In genomic region chr20:31711416-31712111, GRCh38 we compare ENCODE assay signal across 8 cellular contexts. TPM values are rescaled to one million over a fixed set of nuclear protein-coding genes. Genes with fewer than 3 reads are reported as not detected.
A peak's percentile ranks its signal among the peaks of the same experiment; 100 is the strongest.
DNase-seq lines count a peak whose midpoint lies in the region; TF ChIP-seq lines count a peak whose summit lies in the region.

No MANE protein-coding gene starts in this region.

- no peaks in the 10 kb centered on the region for H3K27me3 Mint-ChIP-seq in CD8-positive, alpha-beta memory T cell

- no peak overlapping the region for H4K12ac ChIP-seq in trophoblast cell (ENCODE audit: low read depth, low read length)

- intact Hi-C loops in dorsolateral prefrontal cortex (cut with DNase I) (loop anchor here in 1 of 2 donors (2.0 kb wide), 1 partner anchor 41 kb away; no protein-coding TSS in a partner anchor), lower leg skin (cut with DNase I; ENCODE audit: low total_unique reads) (no loop called here)

- TF ChIP-seq POLR2A in lower leg skin (IDR thresholded peaks at IDR 0.05), result no peak

- peak overlapping the region in 2 of 7 donors; percentile 24 to 67 for H3K4me3 Mint-ChIP-seq in CD8-positive, alpha-beta memory T cell

- peak overlapping the region; percentile 3 for H4K8ac ChIP-seq in trophoblast cell (ENCODE audit: low read depth, low read length)

- no peak overlapping the region for H2AFZ ChIP-seq in trophoblast cell (ENCODE audit: insufficient read depth, low read length, poor library complexity)

- no peaks in the 10 kb centered on the region for H3K9me3 ChIP-seq in CD8-positive, alpha-beta memory T cell (ENCODE audit: low read length)
- no peaks in the 10 kb centered on the region for H3K9me3 ChIP-seq in trophoblast cell (ENCODE audit: insufficient read depth, low read depth, low read length)

- H3K27ac ChIP-seq in CD8-positive, alpha-beta memory T cell (ENCODE audit: low read depth, low read length), result no peak overlapping the region
- H3K27ac ChIP-seq in dorsolateral prefrontal cortex, result peak overlapping the region; percentile 71 to 100 (median 99)
- no peak overlapping the region for H3K27ac ChIP-seq in trophoblast cell (ENCODE audit: low read depth, low read length)

- TF ChIP-seq CTCF in dorsolateral prefrontal cortex (IDR thresholded peaks at IDR 0.05 in 54 of 56, conservative IDR thresholded peaks at IDR 0.05 in 2 of 56; ENCODE audit: low read depth in 1 of 56, partially characterized antibody in 56 of 56) (no peak), lower leg skin (IDR thresholded peaks at IDR 0.05) (no peak)

- peaks cover 6% of the 10 kb centered on the region for H3K79me2 ChIP-seq in trophoblast cell (ENCODE audit: control insufficient read depth, insufficient read depth, low read length, poor library complexity)

- peak overlapping the region; percentile 76 for H4K91ac ChIP-seq in trophoblast cell (ENCODE audit: low read depth, low read length)

- H2BK12ac ChIP-seq in trophoblast cell (ENCODE audit: low read length), result peak overlapping the region; percentile 37

- H3K23ac ChIP-seq in trophoblast cell (ENCODE audit: low read length), result no peak overlapping the region

- H3K4me3 ChIP-seq in CD8-positive, alpha-beta memory T cell (ENCODE audit: low read length), result no peak overlapping the region
- H3K4me3 ChIP-seq in dorsolateral prefrontal cortex (peak overlapping the region in 50 of 59 donors; percentile 2 to 90 (median 38)), trophoblast cell (ENCODE audit: low read depth, low read length) (no peak overlapping the region), lower leg skin (ENCODE audit: low read depth, poor library complexity, severe bottlenecking) (no peak overlapping the region)

- no peak overlapping the region for H3K9ac ChIP-seq in trophoblast cell (ENCODE audit: low read length)

- peak overlapping the region; percentile 38 for H3K14ac ChIP-seq in trophoblast cell (ENCODE audit: low read length)

- peaks cover 75 to 92% (median 92%) of the 10 kb centered on the region in 3 donors for H3K4me1 Mint-ChIP-seq in CD8-positive, alpha-beta memory T cell

- peak overlapping the region; percentile 54 for H2BK120ac ChIP-seq in trophoblast cell (ENCODE audit: insufficient read depth, low read length, poor library complexity)

- peak overlapping the region; percentile 24 for H3K4ac ChIP-seq in trophoblast cell (ENCODE audit: low read depth, low read length)

- H3K4me1 ChIP-seq in CD8-positive, alpha-beta memory T cell (ENCODE audit: insufficient read depth, low read length), result peaks cover 71% of the 10 kb centered on the region
- H3K4me1 ChIP-seq in trophoblast cell (ENCODE audit: control insufficient read depth in 1 of 2, insufficient read depth in 2 of 2, low read length in 2 of 2), result peaks cover 16 to 17% of the 10 kb centered on the region in 2 experiments

- peak overlapping the region; percentile 19 for H2BK5ac ChIP-seq in trophoblast cell (ENCODE audit: low read depth, low read length, poor library complexity)

- peaks cover 17% of the 10 kb centered on the region for H3K79me1 ChIP-seq in trophoblast cell (ENCODE audit: low read length)

- DNase-seq in CD8-positive, alpha-beta memory T cell, result no peak
- DNase-seq in NCI-H69 (lab: John Stamatoyannopoulos, UW), result peak; percentile 83
- peak in 1 of 10 donors; percentile 12 for DNase-seq in dorsolateral prefrontal cortex
- DNase-seq in trophoblast cell, result no peak
- DNase-seq in lower leg skin (ENCODE audit: low spot score in 2 of 2), result no peak
- no peak for DNase-seq in HuH-7.5 (ENCODE audit: low spot score)
- DNase-seq in effector CD4-positive, alpha-beta T cell, result no peak
- DNase-seq in LoVo (ENCODE audit: low spot score), result no peak

- H3K18ac ChIP-seq in trophoblast cell (ENCODE audit: low read length), result peak overlapping the region; percentile 21

- H3K4me2 ChIP-seq in trophoblast cell (ENCODE audit: low read length), result no peak overlapping the region

- H3K9me3 Mint-ChIP-seq in CD8-positive, alpha-beta memory T cell, result no peaks in the 10 kb centered on the region

- H3K27me3 ChIP-seq in CD8-positive, alpha-beta memory T cell (ENCODE audit: insufficient read depth, low read length, poor library complexity, severe bottlenecking), result no peaks in the 10 kb centered on the region
- H3K27me3 ChIP-seq in dorsolateral prefrontal cortex (no peaks in the 10 kb centered on the region), trophoblast cell (ENCODE audit: insufficient read depth, low read length) (no peaks in the 10 kb centered on the region)

- POLR2A ChIA-PET in CD8-positive, alpha-beta memory T cell (lab: Charles Lee), result no interaction called here

- CTCF ChIA-PET in CD8-positive, alpha-beta memory T cell (lab: Charles Lee), result interaction anchor here (8.4 kb wide), 1 partner anchor 11 kb away, joined by 52 read pairs; the partner anchor contains the start of gene BCL2L1

- peak overlapping the region; percentile 40 to 89 (median 82) for H3K27ac Mint-ChIP-seq in CD8-positive, alpha-beta memory T cell

- peaks cover 24% of the 10 kb centered on the region for H3K36me3 ChIP-seq in CD8-positive, alpha-beta memory T cell (ENCODE audit: insufficient read depth, low read length)
- H3K36me3 ChIP-seq in trophoblast cell (ENCODE audit: control insufficient read depth in 1 of 2, insufficient read depth in 2 of 2, low read length in 2 of 2), result peaks cover 2 to 12% of the 10 kb centered on the region in 2 experiments

- peaks cover 9 to 64% (median 24%) of the 10 kb centered on the region in 3 donors for H3K36me3 Mint-ChIP-seq in CD8-positive, alpha-beta memory T cell

- peak overlapping the region; percentile 33 for H2AK5ac ChIP-seq in trophoblast cell (ENCODE audit: low read length)

RNA-seq across cellular contexts. Expression of gene BCL2L1, which starts 11.1 kb away (rescaled TPM):
- 100 to 1,000 TPM; 328 TPM for total RNA-seq in CD8-positive, alpha-beta memory T cell
- polyA plus RNA-seq in CD8-positive, alpha-beta memory T cell, result 32.1 TPM
- total RNA-seq in dorsolateral prefrontal cortex (100 to 1,000 TPM in 77 of 120 experiments, 10 to 100 TPM in 43; 79.5 to 144 (median 103) TPM), lower leg skin (100 to 1,000 TPM; 115 to 152 (median 125) TPM)
- 62.0 and 65.1 TPM in 2 replicates for polyA plus RNA-seq in trophoblast cell (2013)

RNA-seq across cellular contexts. Expression of gene TPX2, which starts 27.5 kb away (rescaled TPM):
- total RNA-seq in CD8-positive, alpha-beta memory T cell, result 10 to 100 TPM; 60.3 to 62.7 TPM
- polyA plus RNA-seq in CD8-positive, alpha-beta memory T cell, result 1.1 TPM
- total RNA-seq in dorsolateral prefrontal cortex (1 to 10 TPM; 1.1 to 4.1 (median 2.6) TPM), lower leg skin (10 to 100 TPM in 1 of 4 donors, 1 to 10 TPM in 3; 5.9 to 10.2 (median 7.3) TPM)
- 88.5 and 93.7 TPM in 2 replicates for polyA plus RNA-seq in trophoblast cell (2013)

Comparison
In these comparisons a context has a peak if more than half of its experiments do, and no peak if none do; other contexts are left out.
1. H3K27ac ChIP-seq: peak in dorsolateral prefrontal cortex (59 of 59); none in CD8-positive, alpha-beta memory T cell (single experiment) and trophoblast cell (single experiment).
2. H3K4me3 ChIP-seq: peak in dorsolateral prefrontal cortex (50 of 59); none in CD8-positive, alpha-beta memory T cell (single experiment), trophoblast cell (single experiment) and lower leg skin (single experiment).
3. RNA of gene TPX2, which starts 27.5 kb away (total RNA-seq): 60.3 to 62.7 TPM in CD8-positive, alpha-beta memory T cell; 5.9 to 10.2 TPM in lower leg skin and 1.1 to 4.1 TPM in dorsolateral prefrontal cortex; every median in the first group is over 4 times any median in the second.